Comparison of ENCODE assay signal across 1 cellular context in the genomic region with DNA sequence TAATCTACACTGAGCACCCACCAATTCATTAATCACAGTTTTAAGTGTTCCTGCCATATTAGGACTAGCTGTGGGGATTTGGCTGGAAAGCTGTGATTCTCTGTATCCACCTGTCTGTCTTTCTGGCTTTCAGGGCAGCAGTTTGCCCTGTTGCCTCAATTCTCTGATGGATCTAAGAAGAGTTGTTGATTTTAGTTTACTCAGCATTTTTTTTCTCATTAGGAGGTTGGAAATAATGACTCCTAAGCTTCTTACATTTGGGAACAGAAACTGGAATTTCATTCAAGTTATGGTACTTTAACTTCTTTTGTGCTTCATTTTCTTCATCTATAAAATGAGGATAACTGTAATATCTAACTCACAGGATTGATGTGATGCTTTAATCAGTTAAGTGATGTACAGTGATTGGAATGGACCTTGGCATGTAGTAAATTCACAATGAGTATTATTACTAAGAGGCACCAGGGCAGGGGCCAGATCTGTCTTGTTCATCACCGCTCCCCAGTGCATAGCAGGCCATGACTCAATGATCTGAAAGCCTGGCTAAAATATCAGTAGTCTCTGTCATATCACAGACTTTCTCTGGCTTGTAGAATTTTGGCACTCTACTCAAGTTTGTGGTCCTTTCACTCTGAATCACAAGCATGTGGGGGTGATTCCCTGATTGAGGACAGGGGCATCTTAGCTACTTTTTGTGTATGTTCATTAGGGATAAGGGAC.
TF ChIP-seq lines count a peak whose summit lies in the region.

No MANE protein-coding gene starts in this region.

TF ChIP-seq in IMR-90, 13 proteins besides CTCF, POLR2A, EP300 and RAD21:
- no peak for TF ChIP-seq MXI1 (IDR thresholded peaks at IDR 0.05; ENCODE audit: borderline replicate concordance, low read depth, low read length)
- TF ChIP-seq FOS (IDR thresholded peaks at IDR 0.05; ENCODE audit: low read depth, low read length), result peak; percentile 39; the same call in 1 of the 2 replicates
- TF ChIP-seq RCOR1 (IDR thresholded peaks at IDR 0.05; ENCODE audit: insufficient replicate concordance, low read length), result peak; percentile 34
- TF ChIP-seq CHD1 (IDR thresholded peaks at IDR 0.05; ENCODE audit: low read depth, low read length), result no peak
- TF ChIP-seq, protein P1, sequence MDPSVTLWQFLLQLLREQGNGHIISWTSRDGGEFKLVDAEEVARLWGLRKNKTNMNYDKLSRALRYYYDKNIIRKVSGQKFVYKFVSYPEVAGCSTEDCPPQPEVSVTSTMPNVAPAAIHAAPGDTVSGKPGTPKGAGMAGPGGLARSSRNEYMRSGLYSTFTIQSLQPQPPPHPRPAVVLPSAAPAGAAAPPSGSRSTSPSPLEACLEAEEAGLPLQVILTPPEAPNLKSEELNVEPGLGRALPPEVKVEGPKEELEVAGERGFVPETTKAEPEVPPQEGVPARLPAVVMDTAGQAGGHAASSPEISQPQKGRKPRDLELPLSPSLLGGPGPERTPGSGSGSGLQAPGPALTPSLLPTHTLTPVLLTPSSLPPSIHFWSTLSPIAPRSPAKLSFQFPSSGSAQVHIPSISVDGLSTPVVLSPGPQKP (IDR thresholded peaks at IDR 0.05; ENCODE audit: borderline replicate concordance, low read depth, low read length), result no peak
- no peak for TF ChIP-seq MAZ (IDR thresholded peaks at IDR 0.05; ENCODE audit: borderline replicate concordance, low read depth, low read length)
- no peak for TF ChIP-seq RFX5 (IDR thresholded peaks at IDR 0.05; ENCODE audit: low read depth, low read length)
- peak; percentile 25; the same call in 1 of the 2 replicates for TF ChIP-seq CEBPB (IDR thresholded peaks at IDR 0.05; ENCODE audit: low read depth, low read length)
- TF ChIP-seq NFE2L2 (IDR thresholded peaks at IDR 0.05; ENCODE audit: low read depth, low read length), result no peak
- TF ChIP-seq MAFK (IDR thresholded peaks at IDR 0.05; ENCODE audit: low read depth, low read length), result peak; percentile 96
- peak; percentile 26; the same call in 1 of the 2 replicates for TF ChIP-seq BHLHE40 (IDR thresholded peaks at IDR 0.05; ENCODE audit: low read depth, low read length)
- TF ChIP-seq SMC3 (IDR thresholded peaks at IDR 0.05; ENCODE audit: low read depth, low read length), result no peak
- TF ChIP-seq, protein P2, sequence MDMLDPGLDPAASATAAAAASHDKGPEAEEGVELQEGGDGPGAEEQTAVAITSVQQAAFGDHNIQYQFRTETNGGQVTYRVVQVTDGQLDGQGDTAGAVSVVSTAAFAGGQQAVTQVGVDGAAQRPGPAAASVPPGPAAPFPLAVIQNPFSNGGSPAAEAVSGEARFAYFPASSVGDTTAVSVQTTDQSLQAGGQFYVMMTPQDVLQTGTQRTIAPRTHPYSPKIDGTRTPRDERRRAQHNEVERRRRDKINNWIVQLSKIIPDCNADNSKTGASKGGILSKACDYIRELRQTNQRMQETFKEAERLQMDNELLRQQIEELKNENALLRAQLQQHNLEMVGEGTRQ (IDR thresholded peaks at IDR 0.05; ENCODE audit: low read depth, low read length), result no peak
